Comparison of ENCODE assay signal across 21 cellular contexts in genomic region chr3:112735927-112736326, GRCh38.
DNase-seq lines count a peak whose midpoint lies in the region; ATAC-seq, FAIRE-seq and TF ChIP-seq lines count a peak whose summit lies in the region.
"Had no signal": no experiment of that assay in that cellular context is flagged by ENCODE, and none has a peak within 500 bp of the region (broad histone marks: within the 10 kb centered on the region; RNA-seq: fewer than 3 reads in every experiment).

No MANE protein-coding gene starts in this region.

- H3K9ac ChIP-seq in GM12878 (ENCODE audit: control insufficient read depth, insufficient read depth, low read length), result no peak overlapping the region

- no peak for TF ChIP-seq RAD21 in GM12878 (IDR thresholded peaks at IDR 0.05; ENCODE audit: insufficient read depth, low read depth, low read length)

- no peaks in the 10 kb centered on the region for H3K36me3 ChIP-seq in OCI-LY7 (ENCODE audit: insufficient read depth, low read length)
- no peaks in the 10 kb centered on the region for H3K36me3 ChIP-seq in GM12878 (ENCODE audit: control insufficient read depth in 2 of 2, insufficient read depth in 2 of 2, low read length in 1 of 2)
- no peaks in the 10 kb centered on the region for H3K36me3 ChIP-seq in small intestine (ENCODE audit: control insufficient read depth in 2 of 2, insufficient read depth in 2 of 2, low read length in 2 of 2)
- H3K36me3 ChIP-seq: esophagus muscularis mucosa had no signal

- FAIRE-seq in GM12878 (lab: Jason Lieb, UNC), result no peak
- FAIRE-seq in small intestine (lab: Jason Lieb, UNC), result no peak
- FAIRE-seq: TTC549, urothelium cell line had no signal

- H4K20me1 ChIP-seq in OCI-LY7 (ENCODE audit: insufficient read depth, low read length) (no peaks in the 10 kb centered on the region), GM12878 (ENCODE audit: control insufficient read depth, insufficient read depth) (no peaks in the 10 kb centered on the region)

- H3K27ac ChIP-seq in OCI-LY7 (ENCODE audit: low read depth, low read length, poor library complexity, severe bottlenecking) (no peak overlapping the region), GM12878 (ENCODE audit: control insufficient read depth, insufficient read depth) (no peak overlapping the region), small intestine (ENCODE audit: low read depth in 1 of 2, low read length in 1 of 2) (no peak overlapping the region)
- H3K27ac ChIP-seq: esophagus muscularis mucosa had no signal

- TF ChIP-seq EP300 in GM12878 (IDR thresholded peaks at IDR 0.05; ENCODE audit: borderline replicate concordance in 1 of 2, control insufficient read depth in 1 of 2, low read depth in 2 of 2, low read length in 2 of 2), result no peak

- RAD21 ChIA-PET in GM12878 (lab: Charles Lee; ENCODE audit: unreplicated experiment), result interaction anchor here (1.0 to 5.4 kb wide), 9 partner anchors 25 to 299 kb away, joined by 3 to 99 read pairs (median 10); partner anchors contain the start of gene CD200R1

- H3K9me3 ChIP-seq in OCI-LY7 (ENCODE audit: low read length), result no peaks in the 10 kb centered on the region
- no peaks in the 10 kb centered on the region for H3K9me3 ChIP-seq in GM12878 (replicated peaks; ENCODE audit: control insufficient read depth, insufficient read depth, low read length)
- H3K9me3 ChIP-seq in small intestine (ENCODE audit: control insufficient read depth, low read depth), result no peaks in the 10 kb centered on the region
- H3K9me3 ChIP-seq: esophagus muscularis mucosa had no signal

- intact Hi-C loops in OCI-LY7 (cut with micrococcal nuclease; ENCODE audit: unreplicated experiment), result loop anchor here (2.0 kb wide), 1 partner anchor 93 kb away; no protein-coding TSS in a partner anchor
- intact Hi-C loops in GM12878 (cut with micrococcal nuclease; ENCODE audit: unreplicated experiment), result loop anchor here (2.0 kb wide), 2 partner anchors 93 to 299 kb away; no protein-coding TSS in a partner anchor

- H3K27ac Mint-ChIP-seq in activated naive CD4-positive, alpha-beta T cell treated with anti-CD3 and anti-CD28 coated beads, Interleukin-2, amount 10 ng/mL, durations not matched to agents 7 days and 5 days, result peak overlapping the region; percentile 67
- peak overlapping the region; percentile 47 for H3K27ac Mint-ChIP-seq in type B pancreatic cell
- H3K27ac Mint-ChIP-seq: activated T-cell treated with anti-CD3 and anti-CD28 coated beads, Interleukin-2, amount 50 U/mL, for 24 hours had no signal

- H3K4me3 ChIP-seq in OCI-LY7 (ENCODE audit: low read depth, low read length, poor library complexity, severe bottlenecking), result no peak overlapping the region
- H3K4me3 ChIP-seq in GM12878, result no peak overlapping the region
- H3K4me3 ChIP-seq in small intestine (ENCODE audit: low read depth in 1 of 2, low read length in 2 of 2), result no peak overlapping the region
- H3K4me3 ChIP-seq: esophagus muscularis mucosa had no signal

- no peaks in the 10 kb centered on the region for H3K27me3 Mint-ChIP-seq in activated naive CD4-positive, alpha-beta T cell treated with anti-CD3 and anti-CD28 coated beads, Interleukin-2, amount 10 ng/mL, durations not matched to agents 7 days and 5 days
- H3K27me3 Mint-ChIP-seq in type B pancreatic cell, result no peaks in the 10 kb centered on the region
- H3K27me3 Mint-ChIP-seq: activated CD4-positive, alpha-beta T cell treated with anti-CD3 and anti-CD28 coated beads, Interleukin-2, amount 10 ng/mL, durations not matched to agents 24 days and 14 days; activated T-cell treated with anti-CD3 and anti-CD28 coated beads, Interleukin-2, amount 50 U/mL, for 24 hours had no signal

- 85% methylated on average over 3 of the region's 3 CpGs for WGBS in GM12878 (ENCODE audit: insufficient coverage, insufficient replicate concordance, low lambda C conversion rate, missing lambda C conversion rate)
- 75 to 84% (median 78%) methylated on average over 3 of the region's 3 CpGs for WGBS in small intestine, 3 donors

- POLR2A ChIA-PET in OCI-LY7 (lab: Charles Lee) (interaction anchor here (0.6 to 1.2 kb wide), 3 partner anchors 76 to 239 kb away, joined by 3 to 4 read pairs (median 4); partner anchors contain the start of gene CD200R1), GM12878 (lab: Charles Lee) (interaction anchor here (2.0 kb wide), 1 partner anchor 237 kb away, joined by 5 read pairs; no protein-coding TSS in a partner anchor)

- SMC1A ChIA-PET in GM12878 (lab: Charles Lee; ENCODE audit: uncharacterized antibody, unreplicated experiment), result interaction anchor here (0.8 to 8.1 kb wide), 17 partner anchors 11 to 443 kb away, joined by 3 to 174 read pairs (median 5); partner anchors contain the start of gene CD200R1

- no TSS peak for BruUV-seq in OCI-LY7 (replicated peaks; lab: Mats Ljungman, UMichigan)
- BruUV-seq in GM12878 (replicated peaks; lab: Mats Ljungman, UMichigan), result no TSS peak

- H3K4me3 Mint-ChIP-seq in activated naive CD4-positive, alpha-beta T cell treated with anti-CD3 and anti-CD28 coated beads, Interleukin-2, amount 10 ng/mL, durations not matched to agents 7 days and 5 days, result no peak overlapping the region
- H3K4me3 Mint-ChIP-seq in type B pancreatic cell, result no peak overlapping the region
- H3K4me3 Mint-ChIP-seq: activated CD4-positive, alpha-beta T cell treated with anti-CD3 and anti-CD28 coated beads, Interleukin-2, amount 10 ng/mL, durations not matched to agents 24 days and 14 days; activated T-cell treated with anti-CD3 and anti-CD28 coated beads, Interleukin-2, amount 50 U/mL, for 24 hours had no signal

- peak; percentile 53 for ATAC-seq in GM12878
- no peak for ATAC-seq in GM21381 (IDR thresholded peaks at IDR 0.05; ENCODE audit: unreplicated experiment)
- ATAC-seq: Panc1, sciatic nerve had no signal

- TF ChIP-seq POLR2A in GM12878 (IDR thresholded peaks at IDR 0.05; ENCODE audit: low read depth, low read length), result no peak

- peaks cover 53% of the 10 kb centered on the region for H3K4me1 Mint-ChIP-seq in activated naive CD4-positive, alpha-beta T cell treated with anti-CD3 and anti-CD28 coated beads, Interleukin-2, amount 10 ng/mL, durations not matched to agents 7 days and 5 days
- peaks cover 8% of the 10 kb centered on the region for H3K4me1 Mint-ChIP-seq in type B pancreatic cell (ENCODE audit: unreplicated experiment)

- DNase-seq in activated naive CD4-positive, alpha-beta T cell treated with anti-CD3 and anti-CD28 coated beads, Interleukin-2, amount 10 ng/mL, durations not matched to agents 7 days and 5 days, result no peak
- no peak for DNase-seq in activated naive CD4-positive, alpha-beta T cell (lab: John Stamatoyannopoulos, UW)
- DNase-seq in OCI-LY7 (ENCODE audit: low spot score), result peak; percentile 8
- DNase-seq in GM12878 (ENCODE audit: low read depth, low spot score), result no peak
- DNase-seq in type B pancreatic cell (ENCODE audit: extremely low spot score, unreplicated experiment), result no peak
- DNase-seq in GM13976 (ENCODE audit: low spot score), result no peak
- no peak for DNase-seq in small intestine
- DNase-seq: activated T-cell treated with anti-CD3 and anti-CD28 coated beads, Interleukin-2, amount 50 U/mL, for 24 hours; amygdala; Karpas-422; NCI-H1092 treated with DMSO at 0.1 percent for 48 hours; NCI-H2107; NCI-H748 treated with DMSO at 0.1 percent for 48 hours; stimulated activated CD4-positive, alpha-beta T cell treated with anti-CD3 and anti-CD28 coated beads, Interleukin-1b, Interleukin-23, amount 100 ng/mL, for 48 hours had no signal

- CTCF ChIA-PET in activated naive CD4-positive, alpha-beta T cell treated with anti-CD3 and anti-CD28 coated beads, Interleukin-2, amount 10 ng/mL, durations not matched to agents 7 days and 5 days (lab: Charles Lee), result interaction anchor here (1.0 to 5.9 kb wide), 11 partner anchors 12 to 299 kb away, joined by 3 to 91 read pairs (median 8); partner anchors contain the start of gene CD200R1
- CTCF ChIA-PET in OCI-LY7 (lab: Charles Lee; ENCODE audit: unreplicated experiment) (interaction anchor here (0.5 to 2.8 kb wide), 2 partner anchors 15 to 243 kb away, joined by 3 to 12 read pairs; no protein-coding TSS in a partner anchor), GM12878 (lab: Yijun Ruan, JAX) (interaction anchor here (0.6 to 6.8 kb wide), 14 partner anchors 12 to 411 kb away, joined by 3 to 165 read pairs (median 6); no protein-coding TSS in a partner anchor)

- no peak overlapping the region for H3K4me2 ChIP-seq in OCI-LY7 (ENCODE audit: low read length)
- no peak overlapping the region for H3K4me2 ChIP-seq in GM12878 (ENCODE audit: control insufficient read depth, insufficient read depth)

- H3K27me3 ChIP-seq in GM12878 (replicated peaks in 1 of 2; ENCODE audit: control insufficient read depth in 2 of 2, insufficient read depth in 2 of 2, low read length in 1 of 2) (no peaks in the 10 kb centered on the region; a peak in 2 of 4 replicates), small intestine (ENCODE audit: control insufficient read depth in 2 of 2, insufficient read depth in 2 of 2, low read length in 2 of 2) (no peaks in the 10 kb centered on the region)
- H3K27me3 ChIP-seq: esophagus muscularis mucosa had no signal

- peaks cover 3% of the 10 kb centered on the region for H3K36me3 Mint-ChIP-seq in activated naive CD4-positive, alpha-beta T cell treated with anti-CD3 and anti-CD28 coated beads, Interleukin-2, amount 10 ng/mL, durations not matched to agents 7 days and 5 days
- H3K36me3 Mint-ChIP-seq in type B pancreatic cell, result peaks cover 3% of the 10 kb centered on the region

- H2AFZ ChIP-seq in OCI-LY7 (ENCODE audit: low read length), result no peak overlapping the region
- no peak overlapping the region for H2AFZ ChIP-seq in GM12878 (ENCODE audit: control insufficient read depth, low read depth, low read length)

- no peaks in the 10 kb centered on the region for H3K9me2 ChIP-seq in OCI-LY7 (ENCODE audit: insufficient read depth, low read length)

- no peak for TF ChIP-seq CTCF in OCI-LY7 (conservative IDR thresholded peaks at IDR 0.05; ENCODE audit: low read length)
- no peak for TF ChIP-seq CTCF in GM12878 (IDR thresholded peaks at IDR 0.05 in 2 of 3, conservative IDR thresholded peaks at IDR 0.05 in 1 of 3; ENCODE audit: control insufficient read depth in 2 of 3, extremely low read depth in 1 of 3, insufficient read depth in 1 of 3, low read depth in 3 of 3, low read length in 3 of 3)
- TF ChIP-seq CTCF in type B pancreatic cell (conservative IDR thresholded peaks at IDR 0.05), result no peak
- TF ChIP-seq CTCF in GM13976 (IDR thresholded peaks at IDR 0.05; ENCODE audit: borderline replicate concordance, control extremely low read depth, extremely low read depth, insufficient read depth, missing control alignments), result no peak

- H3K9me3 Mint-ChIP-seq in activated naive CD4-positive, alpha-beta T cell treated with anti-CD3 and anti-CD28 coated beads, Interleukin-2, amount 10 ng/mL, durations not matched to agents 7 days and 5 days, result no peaks in the 10 kb centered on the region
- peaks cover 8% of the 10 kb centered on the region for H3K9me3 Mint-ChIP-seq in type B pancreatic cell
- H3K9me3 Mint-ChIP-seq: activated CD4-positive, alpha-beta T cell treated with anti-CD3 and anti-CD28 coated beads, Interleukin-2, amount 10 ng/mL, durations not matched to agents 24 days and 14 days; activated T-cell treated with anti-CD3 and anti-CD28 coated beads, Interleukin-2, amount 50 U/mL, for 24 hours had no signal

- H3K4me1 ChIP-seq in OCI-LY7 (ENCODE audit: insufficient read depth, low read length, poor library complexity, severe bottlenecking) (no peaks in the 10 kb centered on the region), GM12878 (ENCODE audit: control insufficient read depth, insufficient read depth, low read length) (no peaks in the 10 kb centered on the region), small intestine (ENCODE audit: control insufficient read depth in 2 of 2, insufficient read depth in 1 of 2, low read depth in 1 of 2, low read length in 1 of 2) (no peaks in the 10 kb centered on the region)

- H3K79me2 ChIP-seq in OCI-LY7 (ENCODE audit: insufficient read depth, low read depth, low read length) (no peaks in the 10 kb centered on the region), GM12878 (ENCODE audit: control insufficient read depth, insufficient read depth, low read length) (no peaks in the 10 kb centered on the region)

- in situ Hi-C loops in GM12878 (cut with MboI), result loop anchor here (5.0 kb wide), 1 partner anchor 241 kb away; the partner anchor contains the start of gene CD200R1
- in situ Hi-C loops in GM13976 (cut with MboI; ENCODE audit: low sequenced_read_pairs, unreplicated experiment), result loop anchor here (10.0 kb wide), 1 partner anchor 91 kb away; the partner anchor contains the start of gene CCDC80
